10 cellular contexts compared by ENCODE assay signal in the genomic region with DNA sequence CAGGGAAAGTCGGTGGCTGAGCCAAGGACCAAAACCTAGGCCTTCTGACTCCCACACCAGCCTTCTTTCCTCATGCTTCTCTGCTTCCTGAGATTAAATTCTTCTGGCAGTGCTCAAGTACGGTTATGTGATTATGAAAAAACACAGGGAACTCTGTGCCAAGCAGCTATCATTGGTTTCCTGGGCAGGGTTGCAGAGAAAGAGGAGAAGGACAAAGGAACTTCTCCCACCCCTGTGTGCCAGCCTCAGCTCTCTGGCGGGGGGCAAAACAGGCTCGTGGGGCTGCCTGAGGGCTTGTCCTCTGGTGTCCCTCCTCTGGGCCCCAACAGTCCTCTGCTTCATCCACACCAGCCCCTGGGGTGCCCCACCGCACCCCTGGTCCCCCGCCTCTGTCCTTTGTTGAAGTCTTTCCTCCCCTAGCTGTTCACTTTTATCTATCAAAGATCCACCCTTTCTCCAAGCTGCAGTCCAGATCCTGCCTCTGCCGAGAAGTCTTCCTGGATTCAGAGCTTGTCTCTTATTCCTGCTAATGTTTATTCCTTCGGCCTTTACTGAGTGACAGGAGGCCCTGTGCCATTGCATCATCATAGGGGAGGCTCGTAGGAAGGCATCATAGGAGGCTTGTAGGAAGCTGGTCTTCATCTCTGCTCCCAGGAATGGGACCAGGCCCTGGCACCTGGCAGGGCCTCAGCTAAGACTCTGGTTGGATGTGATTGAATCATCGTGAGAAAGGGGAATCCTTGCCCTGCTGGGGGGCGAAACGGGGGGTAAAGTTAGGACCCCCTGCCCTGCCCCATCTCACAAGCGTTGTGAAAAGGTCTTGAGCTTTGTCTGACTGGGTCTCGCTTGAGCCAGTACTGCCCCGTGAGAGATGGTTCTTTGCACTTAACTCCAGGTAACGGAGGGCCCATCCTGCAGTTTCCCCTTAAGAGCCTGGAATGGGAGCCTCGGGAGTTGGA. TPM values are rescaled to one million over a fixed set of nuclear protein-coding genes. Genes with fewer than 3 reads are reported as not detected.
DNase-seq lines count a peak whose midpoint lies in the region; ATAC-seq and TF ChIP-seq lines count a peak whose summit lies in the region.
"Had no signal": no experiment of that assay in that cellular context is flagged by ENCODE, and none has a peak within 500 bp of the region (broad histone marks: within the 10 kb centered on the region; RNA-seq: fewer than 3 reads in every experiment).

No MANE protein-coding gene starts in this region.

- no peak for TF ChIP-seq CTCF in Peyer's patch (IDR thresholded peaks at IDR 0.05)
- no peak for TF ChIP-seq CTCF in dorsolateral prefrontal cortex (IDR thresholded peaks at IDR 0.05 in 54 of 56, conservative IDR thresholded peaks at IDR 0.05 in 2 of 56; ENCODE audit: low read depth in 1 of 56, partially characterized antibody in 56 of 56)
- no peak for TF ChIP-seq CTCF in lower lobe of right lung (IDR thresholded peaks at IDR 0.05)
- no peak for TF ChIP-seq CTCF in testis (IDR thresholded peaks at IDR 0.05)
- no peak for TF ChIP-seq CTCF in GM20000 (IDR thresholded peaks at IDR 0.05; ENCODE audit: extremely low read depth, missing control alignments)
- no peak for TF ChIP-seq CTCF in Calu3 (IDR thresholded peaks at IDR 0.05; ENCODE audit: unreplicated experiment)

- peaks cover 35% of the 10 kb centered on the region for H3K4me1 Mint-ChIP-seq in Calu3 (ENCODE audit: low read depth, unreplicated experiment)

- peaks cover 11% of the 10 kb centered on the region for H3K36me3 Mint-ChIP-seq in Calu3 (ENCODE audit: insufficient read depth, unreplicated experiment)

- CTCF ChIA-PET in Calu3 (lab: Charles Lee) = no interaction called here

- no peak overlapping the region for H3K4me3 ChIP-seq in Peyer's patch
- no peak overlapping the region for H3K4me3 ChIP-seq in dorsolateral prefrontal cortex
- H3K4me3 ChIP-seq in lower lobe of right lung = no peak overlapping the region
- H3K4me3 ChIP-seq in testis = no peak overlapping the region

- intact Hi-C loops in dorsolateral prefrontal cortex (cut with DNase I) (no loop called here), lower lobe of right lung (cut with DNase I) (no loop called here), testis (cut with DNase I; ENCODE audit: low total_unique reads) (no loop called here), Calu3 (cut with micrococcal nuclease; ENCODE audit: unreplicated experiment) (no loop called here)

- H3K36me3 ChIP-seq in Peyer's patch (no peaks in the 10 kb centered on the region), lower lobe of right lung (no peaks in the 10 kb centered on the region), testis (ENCODE audit: low read depth, missing control alignments) (no peaks in the 10 kb centered on the region)
- H3K36me3 ChIP-seq: brain microvascular endothelial cell had no signal

- H3K9me3 ChIP-seq in Peyer's patch (no peaks in the 10 kb centered on the region), lower lobe of right lung (no peaks in the 10 kb centered on the region), testis (no peaks in the 10 kb centered on the region)

- no peaks in the 10 kb centered on the region for H3K9me3 Mint-ChIP-seq in Calu3 (ENCODE audit: low read depth, unreplicated experiment)

- BruUV-seq in Calu3 (replicated peaks; lab: Mats Ljungman, UMichigan) = no TSS peak

- peak; percentile 31 to 48 for ATAC-seq in lower lobe of right lung

- H3K27me3 ChIP-seq in Peyer's patch (no peaks in the 10 kb centered on the region), dorsolateral prefrontal cortex (no peaks in the 10 kb centered on the region), lower lobe of right lung (ENCODE audit: low read depth) (no peaks in the 10 kb centered on the region), testis (no peaks in the 10 kb centered on the region)
- H3K27me3 ChIP-seq: brain microvascular endothelial cell had no signal

- H3K27me3 Mint-ChIP-seq in Calu3 (ENCODE audit: unreplicated experiment) = no peaks in the 10 kb centered on the region

- DNase-seq in Peyer's patch (peak in 2 of 3 donors; percentile 40 to 45), dorsolateral prefrontal cortex (peak in 4 of 10 donors; percentile 17 to 36 (median 30)), lower lobe of right lung (no peak), testis (peak; percentile 55), T1000 (lab: John Stamatoyannopoulos, UW) (no peak), GM20000 (ENCODE audit: low spot score) (no peak), Calu3 (no peak), HPDE6-E6E7 (ENCODE audit: extremely low spot score) (no peak)
- DNase-seq: brain microvascular endothelial cell, NCI-H1694 treated with DMSO at 0.1 percent for 48 hours had no signal

- H3K27ac ChIP-seq in Peyer's patch (peak overlapping the region in 1 of 4 donors; percentile 64), dorsolateral prefrontal cortex (peak overlapping the region in 49 of 59 donors; percentile 3 to 80 (median 52)), lower lobe of right lung (peak overlapping the region; percentile 63), testis (peak overlapping the region; percentile 65 to 79)
- H3K27ac ChIP-seq: brain microvascular endothelial cell had no signal

- no peak overlapping the region for H3K27ac Mint-ChIP-seq in Calu3 (ENCODE audit: unreplicated experiment)

- H3K4me1 ChIP-seq in Peyer's patch = peaks cover 0 to 34% (median 0%) of the 10 kb centered on the region in 4 donors
- H3K4me1 ChIP-seq in lower lobe of right lung = peaks cover 49% of the 10 kb centered on the region
- H3K4me1 ChIP-seq in testis = peaks cover 46% of the 10 kb centered on the region

- TF ChIP-seq POLR2A in Peyer's patch (IDR thresholded peaks at IDR 0.05) (no peak), testis (IDR thresholded peaks at IDR 0.05) (no peak)

- WGBS in testis, 2 donors = 67 to 68% methylated on average over 17 of the region's 17 CpGs

- H3K4me3 Mint-ChIP-seq in Calu3 (ENCODE audit: low read depth, unreplicated experiment) = no peak overlapping the region

RNA-seq across cellular contexts. Expression of gene FTH1, which starts 11.5 kb away (rescaled TPM):
- 1,000 to 10,000 TPM; 3,399 to 5,471 (median 4,336) TPM for total RNA-seq in Peyer's patch
- 1,000 to 10,000 TPM; 2,016 to 5,225 (median 3,057) TPM for total RNA-seq in dorsolateral prefrontal cortex
- 4,616 TPM for total RNA-seq in lower lobe of right lung
- 1,000 to 10,000 TPM; 1,162 to 1,419 TPM for total RNA-seq in testis
- polyA plus RNA-seq in testis (ENCODE audit: insufficient read depth, low read depth, low replicate concordance) = 2,237 TPM
- 1,555 and 1,627 TPM in 2 replicates for total RNA-seq in Calu3 (2022)

RNA-seq across cellular contexts. Expression of gene BEST1, which starts 28.8 kb away (rescaled TPM):
- total RNA-seq in Peyer's patch (1 to 10 TPM in 3 of 4 donors, under 1 TPM in 1; 0.47 to 4.1 (median 2.3) TPM), dorsolateral prefrontal cortex (100 to 1,000 TPM in 2 of 120 experiments, 10 to 100 TPM in 118; 10.7 to 176 (median 32.0) TPM), lower lobe of right lung (14.1 TPM), testis (10 to 100 TPM; 21.0 to 33.4 TPM), Calu3 (2022) (0.78 and 1.1 TPM in 2 replicates)
- polyA plus RNA-seq in testis (ENCODE audit: insufficient read depth, low read depth, low replicate concordance) = 9.2 TPM

Comparison
In these comparisons a context has a peak if more than half of its experiments do, and no peak if none do; other contexts are left out.
1. DNase-seq: peak in Peyer's patch (2 of 3) and testis (single experiment); none in lower lobe of right lung (single experiment), T1000 (single experiment), GM20000 (single experiment), Calu3 (single experiment) and HPDE6-E6E7 (single experiment).